Comparison of ENCODE assay signal across 9 cellular contexts in genomic region chr1:65421341-65422174, GRCh38. TPM values are rescaled to one million over a fixed set of nuclear protein-coding genes. Genes with fewer than 3 reads are reported as not detected.
DNase-seq lines count a peak whose midpoint lies in the region; ATAC-seq, FAIRE-seq and TF ChIP-seq lines count a peak whose summit lies in the region.
"Had no signal": no experiment of that assay in that cellular context is flagged by ENCODE, and none has a peak within 500 bp of the region (broad histone marks: within the 10 kb centered on the region; RNA-seq: fewer than 3 reads in every experiment).

No MANE protein-coding gene starts in this region.

- H3K27ac ChIP-seq in OCI-LY7 (ENCODE audit: low read depth, low read length, poor library complexity, severe bottlenecking), result peak overlapping the region; percentile 63
- H3K27ac ChIP-seq in esophagus squamous epithelium, result peak overlapping the region; percentile 95 to 99 (median 98)
- peak overlapping the region; percentile 94 to 97 (median 96) for H3K27ac ChIP-seq in gastrocnemius medialis

- H4K20me1 ChIP-seq in OCI-LY7 (ENCODE audit: insufficient read depth, low read length), result no peaks in the 10 kb centered on the region

- peaks cover 20% of the 10 kb centered on the region for H3K4me1 ChIP-seq in OCI-LY7 (ENCODE audit: insufficient read depth, low read length, poor library complexity, severe bottlenecking)
- peaks cover 22 to 54% (median 34%) of the 10 kb centered on the region in 3 donors for H3K4me1 ChIP-seq in esophagus squamous epithelium
- H3K4me1 ChIP-seq in gastrocnemius medialis, result peaks cover 22 to 30% of the 10 kb centered on the region in 2 donors

- DNase-seq in GM12891 (ENCODE audit: insufficient read length, low spot score), result no peak
- DNase-seq in OCI-LY7 (ENCODE audit: low spot score), result peak; percentile 10
- no peak for DNase-seq in esophagus squamous epithelium (lab: John Stamatoyannopoulos, UW)
- no peak for DNase-seq in gastrocnemius medialis
- no peak for DNase-seq in putamen (ENCODE audit: low spot score)
- no peak for DNase-seq in DMS153 treated with DMSO at 0.1 percent for 48 hours (lab: John Stamatoyannopoulos, UW; ENCODE audit: unreplicated experiment)
- no peak for DNase-seq in NCI-H1417 (lab: John Stamatoyannopoulos, UW)

- no peaks in the 10 kb centered on the region for H3K9me2 ChIP-seq in OCI-LY7 (ENCODE audit: insufficient read depth, low read length)

- H3K4me2 ChIP-seq in OCI-LY7 (ENCODE audit: low read length), result peak overlapping the region; percentile 97

- ATAC-seq in gastrocnemius medialis (no peak), HG03442 (IDR thresholded peaks at IDR 0.05; ENCODE audit: unreplicated experiment) (no peak)

- BruUV-seq in OCI-LY7 (replicated peaks; lab: Mats Ljungman, UMichigan), result TSS peak; percentile 79

- TF ChIP-seq POLR2A in GM12891 (IDR thresholded peaks at IDR 0.05; ENCODE audit: low read depth, low read length) (no peak), esophagus squamous epithelium (IDR thresholded peaks at IDR 0.05) (no peak), gastrocnemius medialis (IDR thresholded peaks at IDR 0.05) (no peak)

- H3K27me3 ChIP-seq in esophagus squamous epithelium, result no peaks in the 10 kb centered on the region
- H3K27me3 ChIP-seq in gastrocnemius medialis, result no peaks in the 10 kb centered on the region

- 8 to 12% methylated on average over 14 of the region's 14 CpGs for WGBS in esophagus squamous epithelium, 2 donors

- H3K4me3 ChIP-seq in OCI-LY7 (ENCODE audit: low read depth, low read length, poor library complexity, severe bottlenecking) (peak overlapping the region; percentile 92), esophagus squamous epithelium (peak overlapping the region; percentile 57 to 93 (median 88)), gastrocnemius medialis (peak overlapping the region; percentile 75 to 87 (median 84))

- in situ Hi-C loops in gastrocnemius medialis (cut with MboI; ENCODE audit: low sequenced_read_pairs in 4 of 4), result loop anchor here in 1 of 4 donors (5.0 to 25.0 kb wide), 2 partner anchors 354 to 559 kb away; no protein-coding TSS in a partner anchor

- POLR2A ChIA-PET in OCI-LY7 (lab: Charles Lee), result interaction anchor here (0.6 kb wide), 1 partner anchor 12 kb away, joined by 4 read pairs; no protein-coding TSS in a partner anchor

- no peak for TF ChIP-seq CTCF in OCI-LY7 (conservative IDR thresholded peaks at IDR 0.05; ENCODE audit: low read length)
- TF ChIP-seq CTCF in esophagus squamous epithelium (IDR thresholded peaks at IDR 0.05), result no peak
- TF ChIP-seq CTCF in gastrocnemius medialis (IDR thresholded peaks at IDR 0.05 in 4 of 5, conservative IDR thresholded peaks at IDR 0.05 in 1 of 5), result no peak

- peaks cover 13% of the 10 kb centered on the region for H3K36me3 ChIP-seq in OCI-LY7 (ENCODE audit: insufficient read depth, low read length)
- H3K36me3 ChIP-seq in esophagus squamous epithelium, result peaks cover 4 to 11% (median 7%) of the 10 kb centered on the region in 3 donors
- peaks cover 0 to 18% of the 10 kb centered on the region in 2 donors for H3K36me3 ChIP-seq in gastrocnemius medialis

- peak; percentile 20 for FAIRE-seq in GM12891 (lab: Jason Lieb, UNC)
- FAIRE-seq: endometrium had no signal

- peak overlapping the region; percentile 84 for H2AFZ ChIP-seq in OCI-LY7 (ENCODE audit: low read length)

- intact Hi-C loops in OCI-LY7 (cut with micrococcal nuclease; ENCODE audit: unreplicated experiment), result loop anchor here (5.0 kb wide), 3 partner anchors 354 to 851 kb away; partner anchors contain the start of gene JAK1
- intact Hi-C loops in esophagus squamous epithelium (cut with DNase I), result no loop called here
- intact Hi-C loops in gastrocnemius medialis (cut with DNase I; ENCODE audit: low total_unique reads), result loop anchor here (5.0 to 10.0 kb wide), 4 partner anchors 164 to 1807 kb away; no protein-coding TSS in a partner anchor

- H3K9me3 ChIP-seq in OCI-LY7 (ENCODE audit: low read length) (no peaks in the 10 kb centered on the region), esophagus squamous epithelium (no peaks in the 10 kb centered on the region), gastrocnemius medialis (no peaks in the 10 kb centered on the region)

- peaks cover 20% of the 10 kb centered on the region; the same call in 1 of the 2 replicates for H3K79me2 ChIP-seq in OCI-LY7 (ENCODE audit: insufficient read depth, low read depth, low read length)

- CTCF ChIA-PET in OCI-LY7 (lab: Charles Lee; ENCODE audit: unreplicated experiment), result no interaction called here

TF ChIP-seq in GM12891, 5 proteins besides CTCF, POLR2A, EP300 and RAD21:
- no peak for TF ChIP-seq POU2F2 (IDR thresholded peaks at IDR 0.05; ENCODE audit: low read depth, low read length)
- TF ChIP-seq SPI1 (IDR thresholded peaks at IDR 0.05; ENCODE audit: low read depth, low read length), result no peak; the same call in 1 of the 2 replicates

RNA-seq across cellular contexts. Expression of gene LEPR, which starts 1.1 kb away (rescaled TPM):
- 0.33 TPM for polyA plus RNA-seq in GM12891 (2012; ENCODE audit: low read depth, missing spikeins)
- 0.63 and 0.67 TPM in 2 replicates for total RNA-seq in OCI-LY7 (2014; rRNA removed; shearing (Covaris generic))
- 0.68 and 1.0 TPM in 2 replicates for total RNA-seq in OCI-LY7 (2022)
- total RNA-seq in esophagus squamous epithelium, result 10 to 100 TPM in 2 of 4 donors, 1 to 10 TPM in 2; 1.2 to 20.4 (median 6.3) TPM
- total RNA-seq in gastrocnemius medialis, result 1 to 10 TPM; 4.0 to 7.4 (median 4.2) TPM

RNA-seq across cellular contexts. Expression of gene LEPROT, which starts 1.1 kb away (rescaled TPM):
- 9.5 TPM for polyA plus RNA-seq in GM12891 (2012; ENCODE audit: low read depth, missing spikeins)
- total RNA-seq in OCI-LY7 (2014; rRNA removed; shearing (Covaris generic)), result 6.7 and 14.5 TPM in 2 replicates
- total RNA-seq in OCI-LY7 (2022) (20.5 and 22.7 TPM in 2 replicates), esophagus squamous epithelium (10 to 100 TPM; 29.7 to 56.9 (median 42.9) TPM), gastrocnemius medialis (10 to 100 TPM; 25.0 to 34.2 (median 28.7) TPM)
